8 cellular contexts compared by ENCODE assay signal in the genomic region with DNA sequence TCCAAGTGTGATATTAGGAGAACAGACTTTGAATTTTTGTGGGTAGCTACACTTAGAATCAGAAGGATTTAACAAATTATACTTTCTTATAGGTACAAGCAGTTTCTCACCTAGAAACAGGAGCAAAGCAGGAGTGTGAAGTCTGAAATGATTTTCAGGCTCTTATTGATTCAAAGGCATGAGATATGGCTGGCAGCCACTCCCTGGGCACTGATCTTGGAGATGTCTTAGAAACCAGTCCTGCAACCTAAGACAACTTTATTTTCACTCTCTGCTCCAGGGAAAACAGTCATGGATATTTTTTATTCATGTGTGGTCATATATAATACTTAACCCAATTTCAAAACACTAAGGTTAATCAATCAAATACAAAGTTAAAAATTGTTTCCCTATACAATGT.
"Had no signal": no experiment of that assay in that cellular context is flagged by ENCODE, and none has a peak within 500 bp of the region (broad histone marks: within the 10 kb centered on the region; RNA-seq: fewer than 3 reads in every experiment).

No MANE protein-coding gene starts in this region.

- H3K4me3 ChIP-seq: GM23248, HAP-1, K562 had no signal

- ATAC-seq: HCT116, K562 had no signal

- DNase-seq: GM23248, GOT3, H7, HFFc6, IMR-90 had no signal

- H3K9me3 ChIP-seq: HAP-1 had no signal

- H3K27ac ChIP-seq: GM23248 had no signal

- H3K4me1 ChIP-seq: HAP-1 had no signal

- H3K36me3 ChIP-seq: HAP-1 had no signal
